In the genomic region with DNA sequence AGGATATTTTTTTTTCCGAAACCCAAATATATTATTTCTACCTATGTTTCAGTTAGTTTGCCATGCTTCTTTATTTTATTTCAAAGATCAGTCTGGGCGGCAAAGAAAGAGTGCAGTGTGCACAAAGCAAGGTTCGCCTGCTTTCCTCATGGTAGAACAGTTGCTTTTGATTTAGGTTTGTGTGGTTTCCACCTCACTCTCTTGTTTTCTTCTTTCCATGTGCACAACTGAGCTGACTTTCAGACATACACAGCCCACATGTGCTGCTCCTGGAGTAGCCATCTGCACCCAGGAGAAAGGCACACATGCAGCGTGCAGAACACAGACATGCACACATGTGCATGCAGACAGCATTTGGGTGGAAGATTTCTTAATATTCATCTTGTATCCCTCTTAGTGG, we compare ENCODE assay signal across 20 cellular contexts.
DNase-seq lines count a peak whose midpoint lies in the region; ATAC-seq and TF ChIP-seq lines count a peak whose summit lies in the region.
"Had no signal": no experiment of that assay in that cellular context is flagged by ENCODE, and none has a peak within 500 bp of the region (broad histone marks: within the 10 kb centered on the region; RNA-seq: fewer than 3 reads in every experiment).

No MANE protein-coding gene starts in this region.

- intact Hi-C loops in lower lobe of right lung (cut with DNase I): no loop called here

- no peak for TF ChIP-seq POLR2A in erythroblast (IDR thresholded peaks at IDR 0.05; ENCODE audit: low read length)

- no peaks in the 10 kb centered on the region for H3K27me3 ChIP-seq in lower lobe of right lung (ENCODE audit: low read depth)
- H3K27me3 ChIP-seq: adrenal gland, right atrium auricular region had no signal

- peak overlapping the region; percentile 32 to 79 (median 68) for H3K27ac Mint-ChIP-seq in brain
- peak overlapping the region; percentile 79 to 94 (median 91) for H3K27ac Mint-ChIP-seq in nephron
- H3K27ac Mint-ChIP-seq in stimulated activated naive B cell treated with anti-CD40 and anti-IgM and Interleukin-4, amounts not matched to agents 10 μg/mL and 1 μg/mL and 100 μg/mL, for 72 hours: no peak overlapping the region
- H3K27ac Mint-ChIP-seq: memory B cell; stimulated activated memory B cell treated with anti-CD40 and anti-IgM and Interleukin-4, amounts not matched to agents 10 μg/mL and 1 μg/mL and 100 μg/mL, for 72 hours had no signal

- H3K36me3 ChIP-seq in lower lobe of right lung: no peaks in the 10 kb centered on the region
- H3K36me3 ChIP-seq: adrenal gland, right atrium auricular region had no signal

- no peaks in the 10 kb centered on the region for H3K9me3 ChIP-seq in lower lobe of right lung
- H3K9me3 ChIP-seq: adrenal gland, right atrium auricular region had no signal

- DNase-seq in AG08395 (ENCODE audit: low spot score) (peak; percentile 30), NCI-H146 treated with DMSO at 0.1 percent for 48 hours (lab: John Stamatoyannopoulos, UW; ENCODE audit: unreplicated experiment) (peak; percentile 46), NCI-H1048 (lab: John Stamatoyannopoulos, UW) (no peak), lower lobe of right lung (no peak), erythroblast (lab: John Stamatoyannopoulos, UW) (no peak)
- DNase-seq in stimulated activated naive B cell treated with anti-CD40 and anti-IgM and Interleukin-4, amounts not matched to agents 10 μg/mL and 1 μg/mL and 100 μg/mL, for 72 hours: no peak
- DNase-seq: adrenal gland; effector CD8-positive, alpha-beta T cell; EL; HCEC 1CT; islet precursor cell; NCI-H2171; stimulated activated CD4-positive, alpha-beta T cell treated with anti-CD3 and anti-CD28 coated beads, Interleukin-15, amount 100 ng/mL, for 24 hours had no signal

- peaks cover 29% of the 10 kb centered on the region for H3K4me1 Mint-ChIP-seq in brain
- H3K4me1 Mint-ChIP-seq in nephron: peaks cover 43% of the 10 kb centered on the region
- H3K4me1 Mint-ChIP-seq in stimulated activated naive B cell treated with anti-CD40 and anti-IgM and Interleukin-4, amounts not matched to agents 10 μg/mL and 1 μg/mL and 100 μg/mL, for 72 hours: no peaks in the 10 kb centered on the region
- H3K4me1 Mint-ChIP-seq: central memory CD8-positive, alpha-beta T cell; memory B cell; stimulated activated memory B cell treated with anti-CD40 and anti-IgM and Interleukin-4, amounts not matched to agents 10 μg/mL and 1 μg/mL and 100 μg/mL, for 72 hours had no signal

- no peak overlapping the region for H3K27ac ChIP-seq in lower lobe of right lung
- H3K27ac ChIP-seq: adrenal gland, right atrium auricular region had no signal

- H3K27me3 Mint-ChIP-seq in brain (no peaks in the 10 kb centered on the region), nephron (ENCODE audit: low read depth) (peaks cover 3% of the 10 kb centered on the region)
- H3K27me3 Mint-ChIP-seq in stimulated activated naive B cell treated with anti-CD40 and anti-IgM and Interleukin-4, amounts not matched to agents 10 μg/mL and 1 μg/mL and 100 μg/mL, for 72 hours: peaks cover 4 to 8% of the 10 kb centered on the region in 2 donors
- H3K27me3 Mint-ChIP-seq: central memory CD8-positive, alpha-beta T cell; stimulated activated memory B cell treated with anti-CD40 and anti-IgM and Interleukin-4, amounts not matched to agents 10 μg/mL and 1 μg/mL and 100 μg/mL, for 72 hours had no signal

- H3K4me3 Mint-ChIP-seq in brain (peak overlapping the region in 3 of 5 experiments; percentile 11 to 54 (median 20)), nephron (peak overlapping the region in 1 of 3 experiments; percentile 12)
- H3K4me3 Mint-ChIP-seq in stimulated activated naive B cell treated with anti-CD40 and anti-IgM and Interleukin-4, amounts not matched to agents 10 μg/mL and 1 μg/mL and 100 μg/mL, for 72 hours: no peak overlapping the region
- H3K4me3 Mint-ChIP-seq: central memory CD8-positive, alpha-beta T cell; memory B cell; neural crest cell; stimulated activated memory B cell treated with anti-CD40 and anti-IgM and Interleukin-4, amounts not matched to agents 10 μg/mL and 1 μg/mL and 100 μg/mL, for 72 hours had no signal

- no peak for ATAC-seq in stimulated activated naive B cell treated with anti-CD40 and anti-IgM and Interleukin-4, amounts not matched to agents 10 μg/mL and 1 μg/mL and 100 μg/mL, for 72 hours (replicated peaks)
- no peak for ATAC-seq in lower lobe of right lung
- ATAC-seq: stimulated activated memory B cell treated with anti-CD40 and anti-IgM and Interleukin-4, amounts not matched to agents 10 μg/mL and 1 μg/mL and 100 μg/mL, for 72 hours had no signal

- H3K9me3 Mint-ChIP-seq in brain (no peaks in the 10 kb centered on the region), nephron (no peaks in the 10 kb centered on the region)
- H3K9me3 Mint-ChIP-seq in stimulated activated naive B cell treated with anti-CD40 and anti-IgM and Interleukin-4, amounts not matched to agents 10 μg/mL and 1 μg/mL and 100 μg/mL, for 72 hours: no peaks in the 10 kb centered on the region
- H3K9me3 Mint-ChIP-seq: memory B cell; neural crest cell; stimulated activated memory B cell treated with anti-CD40 and anti-IgM and Interleukin-4, amounts not matched to agents 10 μg/mL and 1 μg/mL and 100 μg/mL, for 72 hours had no signal

- no peaks in the 10 kb centered on the region for H3K36me3 Mint-ChIP-seq in brain
- H3K36me3 Mint-ChIP-seq in nephron (ENCODE audit: low read depth): no peaks in the 10 kb centered on the region
- no peaks in the 10 kb centered on the region for H3K36me3 Mint-ChIP-seq in stimulated activated naive B cell treated with anti-CD40 and anti-IgM and Interleukin-4, amounts not matched to agents 10 μg/mL and 1 μg/mL and 100 μg/mL, for 72 hours
- H3K36me3 Mint-ChIP-seq: memory B cell; stimulated activated memory B cell treated with anti-CD40 and anti-IgM and Interleukin-4, amounts not matched to agents 10 μg/mL and 1 μg/mL and 100 μg/mL, for 72 hours had no signal

- TF ChIP-seq CTCF in brain (conservative IDR thresholded peaks at IDR 0.05) (no peak), nephron (IDR thresholded peaks at IDR 0.05; ENCODE audit: unreplicated experiment in 3 of 3) (no peak), lower lobe of right lung (IDR thresholded peaks at IDR 0.05) (no peak)

- no peaks in the 10 kb centered on the region for H3K4me1 ChIP-seq in lower lobe of right lung
- H3K4me1 ChIP-seq: right atrium auricular region had no signal

- H3K4me3 ChIP-seq in lower lobe of right lung: no peak overlapping the region
- H3K4me3 ChIP-seq: adrenal gland, right atrium auricular region had no signal

Comparison
In these comparisons a context has a peak if more than half of its experiments do, and no peak if none do; other contexts are left out.
1. DNase-seq: peak in AG08395 (single experiment) and NCI-H146 treated with DMSO at 0.1 percent for 48 hours (single experiment); none in stimulated activated naive B cell treated with anti-CD40 and anti-IgM and Interleukin-4, amounts not matched to agents 10 μg/mL and 1 μg/mL and 100 μg/mL, for 72 hours (single experiment), NCI-H1048 (single experiment), lower lobe of right lung (single experiment) and erythroblast (0 of 2).
2. H3K4me3 Mint-ChIP-seq: peak in brain (3 of 5); none in stimulated activated naive B cell treated with anti-CD40 and anti-IgM and Interleukin-4, amounts not matched to agents 10 μg/mL and 1 μg/mL and 100 μg/mL, for 72 hours (0 of 2).